Comparison of ENCODE assay signal across 2 cellular contexts in the genomic region with DNA sequence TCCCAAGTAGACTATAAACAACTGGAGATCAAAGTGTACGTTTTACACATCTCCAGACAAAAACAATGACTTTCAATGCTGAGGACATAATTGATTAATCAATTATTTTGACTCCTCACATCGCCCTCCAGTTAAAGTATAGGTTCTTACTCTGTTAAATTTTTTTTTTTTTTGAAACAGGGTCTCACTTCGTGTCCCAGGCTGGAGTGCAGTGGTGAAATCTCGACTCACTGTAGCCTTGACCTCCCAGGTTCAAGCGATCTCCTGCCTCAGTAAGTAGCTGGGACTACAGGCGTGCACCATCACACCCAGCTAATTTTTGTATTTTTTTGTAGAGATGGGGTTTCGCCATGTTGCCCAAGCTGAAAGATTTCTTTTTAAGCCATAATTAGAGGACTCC.
TF ChIP-seq lines count a peak whose summit lies in the region.

No MANE protein-coding gene starts in this region.

TF ChIP-seq in A549, 52 proteins besides CTCF, POLR2A, EP300 and RAD21 (continued from another document):
- TF ChIP-seq NR3C1 (IDR thresholded peaks at IDR 0.05): no peak

TF ChIP-seq in HCT116, 20 proteins besides CTCF, POLR2A, EP300 and RAD21 (continued from another document):
- TF ChIP-seq YY1 (IDR thresholded peaks at IDR 0.05; ENCODE audit: extremely low read depth, insufficient replicate concordance, low read depth, low read length) (no peak), TCF7L2 (IDR thresholded peaks at IDR 0.05; ENCODE audit: borderline replicate concordance, extremely low read depth, insufficient read depth, insufficient read length) (no peak), JUND (IDR thresholded peaks at IDR 0.05) (no peak), SP1 (IDR thresholded peaks at IDR 0.05; ENCODE audit: low read depth) (no peak), SIN3A (IDR thresholded peaks at IDR 0.05; ENCODE audit: low read depth) (no peak), REST (IDR thresholded peaks at IDR 0.05; ENCODE audit: low read depth) (no peak), SRF (IDR thresholded peaks at IDR 0.05; ENCODE audit: low read depth) (no peak), FOSL1 (IDR thresholded peaks at IDR 0.05; ENCODE audit: low read depth) (no peak), CEBPB (IDR thresholded peaks at IDR 0.05; ENCODE audit: low read depth) (no peak), ZFX (IDR thresholded peaks at IDR 0.05) (no peak), MAX (IDR thresholded peaks at IDR 0.05) (no peak), ELF1 (IDR thresholded peaks at IDR 0.05; ENCODE audit: borderline replicate concordance, low read depth) (no peak), POLR2AphosphoS5 (IDR thresholded peaks at IDR 0.05; ENCODE audit: low read depth, low read length) (no peak), ATF3 (IDR thresholded peaks at IDR 0.05) (no peak), EZH2 (IDR thresholded peaks at IDR 0.05) (no peak), ZNF274 (IDR thresholded peaks at IDR 0.05; ENCODE audit: low read depth, low read length) (no peak)
- TF ChIP-seq, protein P1, sequence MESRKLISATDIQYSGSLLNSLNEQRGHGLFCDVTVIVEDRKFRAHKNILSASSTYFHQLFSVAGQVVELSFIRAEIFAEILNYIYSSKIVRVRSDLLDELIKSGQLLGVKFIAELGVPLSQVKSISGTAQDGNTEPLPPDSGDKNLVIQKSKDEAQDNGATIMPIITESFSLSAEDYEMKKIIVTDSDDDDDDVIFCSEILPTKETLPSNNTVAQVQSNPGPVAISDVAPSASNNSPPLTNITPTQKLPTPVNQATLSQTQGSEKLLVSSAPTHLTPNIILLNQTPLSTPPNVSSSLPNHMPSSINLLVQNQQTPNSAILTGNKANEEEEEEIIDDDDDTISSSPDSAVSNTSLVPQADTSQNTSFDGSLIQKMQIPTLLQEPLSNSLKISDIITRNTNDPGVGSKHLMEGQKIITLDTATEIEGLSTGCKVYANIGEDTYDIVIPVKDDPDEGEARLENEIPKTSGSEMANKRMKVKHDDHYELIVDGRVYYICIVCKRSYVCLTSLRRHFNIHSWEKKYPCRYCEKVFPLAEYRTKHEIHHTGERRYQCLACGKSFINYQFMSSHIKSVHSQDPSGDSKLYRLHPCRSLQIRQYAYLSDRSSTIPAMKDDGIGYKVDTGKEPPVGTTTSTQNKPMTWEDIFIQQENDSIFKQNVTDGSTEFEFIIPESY (IDR thresholded peaks at IDR 0.05; ENCODE audit: extremely low read depth, insufficient replicate concordance, low read length): no peak
TF ChIP-seq in HCT116: peak in this region for 0.
